Comparison of ENCODE assay signal across 23 cellular contexts in the genomic region with DNA sequence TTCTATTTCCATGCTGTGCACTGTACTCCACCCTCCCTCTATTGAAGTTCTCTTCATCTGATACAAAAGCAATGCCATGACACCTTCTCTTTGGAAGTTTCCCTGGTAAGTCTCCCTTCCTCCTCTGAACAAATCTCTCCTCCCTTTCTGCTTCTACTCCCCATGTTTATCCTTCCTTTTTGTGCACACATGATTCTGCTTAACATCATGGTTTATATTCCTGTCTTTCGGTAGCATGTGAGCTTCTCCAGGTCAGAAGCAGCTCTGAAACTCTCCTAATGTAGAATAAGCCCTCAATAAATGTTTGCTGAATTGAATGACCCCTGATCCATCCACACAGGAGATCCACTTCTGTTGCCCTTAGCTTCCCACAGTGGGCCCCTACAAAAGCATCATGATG.
"Had no signal": no experiment of that assay in that cellular context is flagged by ENCODE, and none has a peak within 500 bp of the region (broad histone marks: within the 10 kb centered on the region; RNA-seq: fewer than 3 reads in every experiment).

No MANE protein-coding gene starts in this region.

- DNase-seq: colonic mucosa; cortex of kidney; dermis blood vessel endothelial cell; dorsolateral prefrontal cortex; effector CD4-positive, alpha-beta T cell; effector CD8-positive, alpha-beta T cell; effector memory CD4-positive, alpha-beta T cell; effector memory CD8-positive, alpha-beta T cell; endodermal cell; erythroblast; esophagus squamous epithelium; foreskin fibroblast; foreskin keratinocyte; foreskin melanocyte; gastrocnemius medialis; glutamatergic neuron; head of caudate nucleus; heart left ventricle; heart right ventricle had no signal

- H3K27me3 ChIP-seq: colonic mucosa, dorsolateral prefrontal cortex, esophagus muscularis mucosa, esophagus squamous epithelium, foreskin keratinocyte, gastrocnemius medialis, gastroesophageal sphincter, heart left ventricle, heart right ventricle had no signal

- H3K36me3 ChIP-seq: colonic mucosa, esophagus muscularis mucosa, esophagus squamous epithelium, gastrocnemius medialis, gastroesophageal sphincter, heart left ventricle, heart right ventricle had no signal

- H3K9me3 ChIP-seq: colonic mucosa, esophagus muscularis mucosa, esophagus squamous epithelium, gastrocnemius medialis, gastroesophageal sphincter, heart left ventricle, heart right ventricle had no signal

- H3K4me1 ChIP-seq: colonic mucosa, esophagus squamous epithelium, foreskin keratinocyte had no signal

- H3K4me3 ChIP-seq: colonic mucosa, coronary artery, dorsolateral prefrontal cortex, esophagus muscularis mucosa, esophagus squamous epithelium, gastrocnemius medialis, gastroesophageal sphincter, heart left ventricle, heart right ventricle had no signal

- H3K27ac ChIP-seq: colonic mucosa, coronary artery, dorsolateral prefrontal cortex, epithelial cell of prostate, esophagus muscularis mucosa, esophagus squamous epithelium, foreskin keratinocyte, gastrocnemius medialis, gastroesophageal sphincter, heart left ventricle, heart right ventricle had no signal
